ENCODE assay signal across 13 cellular contexts in genomic region chr16:14509055-14509454, GRCh38.
DNase-seq lines count a peak whose midpoint lies in the region; ATAC-seq, FAIRE-seq and TF ChIP-seq lines count a peak whose summit lies in the region.
"Had no signal": no experiment of that assay in that cellular context is flagged by ENCODE, and none has a peak within 500 bp of the region (broad histone marks: within the 10 kb centered on the region; RNA-seq: fewer than 3 reads in every experiment).

No MANE protein-coding gene starts in this region.

- H3K4me3 ChIP-seq in left ventricle myocardium inferior (no peak overlapping the region), astrocyte (ENCODE audit: insufficient read depth, low read depth, low read length) (no peak overlapping the region)
- H3K4me3 ChIP-seq: gastroesophageal sphincter, neural progenitor cell had no signal

- intact Hi-C loops in left ventricle myocardium inferior (cut with micrococcal nuclease) (no loop called here), Right ventricle myocardium superior (cut with DNase I) (no loop called here)

- H3K27me3 Mint-ChIP-seq in astrocyte (ENCODE audit: low read depth, unreplicated experiment) (no peaks in the 10 kb centered on the region), type B pancreatic cell (no peaks in the 10 kb centered on the region)

- H4K20me1 ChIP-seq in astrocyte (ENCODE audit: insufficient read depth, low read length) = no peaks in the 10 kb centered on the region

- peak overlapping the region; percentile 74 for H3K4me3 Mint-ChIP-seq in astrocyte (ENCODE audit: unreplicated experiment)
- no peak overlapping the region for H3K4me3 Mint-ChIP-seq in type B pancreatic cell
- H3K4me3 Mint-ChIP-seq: neural progenitor cell had no signal

- H3K4me1 ChIP-seq in left ventricle myocardium inferior = peaks cover 36% of the 10 kb centered on the region
- peaks cover 34% of the 10 kb centered on the region for H3K4me1 ChIP-seq in astrocyte (ENCODE audit: insufficient read depth, low read length)

- H3K9me3 ChIP-seq in left ventricle myocardium inferior (replicated peaks) (no peaks in the 10 kb centered on the region), astrocyte (ENCODE audit: insufficient read depth, low read depth, low read length) (no peaks in the 10 kb centered on the region)
- H3K9me3 ChIP-seq: gastroesophageal sphincter had no signal

- no peak for ATAC-seq in Right ventricle myocardium superior (ENCODE audit: poor library complexity)
- ATAC-seq: gastroesophageal sphincter had no signal

- H3K9me3 Mint-ChIP-seq in astrocyte (ENCODE audit: unreplicated experiment) = no peaks in the 10 kb centered on the region
- no peaks in the 10 kb centered on the region for H3K9me3 Mint-ChIP-seq in type B pancreatic cell
- H3K9me3 Mint-ChIP-seq: neural progenitor cell had no signal

- peak overlapping the region; percentile 20 for H3K4me2 ChIP-seq in astrocyte (ENCODE audit: low read length)

- DNase-seq in left ventricle myocardium inferior (no peak), Right ventricle myocardium superior (no peak), astrocyte (ENCODE audit: low read depth) (peak; percentile 80), urothelium cell line (ENCODE audit: low spot score) (peak; percentile 45), type B pancreatic cell (ENCODE audit: extremely low spot score, unreplicated experiment) (no peak), NCI-H524 (lab: John Stamatoyannopoulos, UW) (no peak)
- no peak for DNase-seq in stimulated activated CD4-positive, alpha-beta T cell treated with anti-CD3 and anti-CD28 coated beads, Interleukin-4, amount 100 ng/mL, for 24 hours
- DNase-seq: activated naive CD4-positive, alpha-beta T cell treated with anti-CD3 and anti-CD28 coated beads, Interleukin-2, amount 50 U/mL, for 16 hours; NCI-H2171 treated with DMSO at 0.1 percent for 48 hours had no signal

- H3K27me3 ChIP-seq in left ventricle myocardium inferior (ENCODE audit: low read depth) (no peaks in the 10 kb centered on the region), astrocyte (ENCODE audit: insufficient read depth, low read length) (no peaks in the 10 kb centered on the region)
- H3K27me3 ChIP-seq: gastroesophageal sphincter, neural progenitor cell had no signal

- peaks cover 2% of the 10 kb centered on the region for H3K36me3 Mint-ChIP-seq in astrocyte (ENCODE audit: low read depth, unreplicated experiment)
- H3K36me3 Mint-ChIP-seq in type B pancreatic cell = no peaks in the 10 kb centered on the region
- H3K36me3 Mint-ChIP-seq: neural progenitor cell had no signal

- H2AFZ ChIP-seq in astrocyte (ENCODE audit: low read depth, low read length) = no peak overlapping the region
- H2AFZ ChIP-seq: neural progenitor cell had no signal

- H3K36me3 ChIP-seq in left ventricle myocardium inferior (no peaks in the 10 kb centered on the region), astrocyte (ENCODE audit: insufficient read depth, low read length) (no peaks in the 10 kb centered on the region)
- H3K36me3 ChIP-seq: gastroesophageal sphincter, neural progenitor cell had no signal

- no peak for FAIRE-seq in astrocyte (lab: Jason Lieb, UNC)
- FAIRE-seq in islet of Langerhans (lab: Jason Lieb, UNC) = peak; percentile 82
- no peak for FAIRE-seq in urothelium cell line (lab: Jason Lieb, UNC)
- FAIRE-seq: TTC549 had no signal

- peaks cover 2% of the 10 kb centered on the region for H3K79me2 ChIP-seq in astrocyte (ENCODE audit: insufficient read depth, low read length)

- TF ChIP-seq CTCF in left ventricle myocardium inferior (IDR thresholded peaks at IDR 0.05; ENCODE audit: borderline replicate concordance) (no peak), astrocyte (IDR thresholded peaks at IDR 0.05; ENCODE audit: insufficient read depth, low read depth, low read length) (no peak), type B pancreatic cell (conservative IDR thresholded peaks at IDR 0.05) (no peak)

- H3K9ac ChIP-seq in astrocyte (ENCODE audit: low read length) = peak overlapping the region; percentile 29
- H3K9ac ChIP-seq: neural progenitor cell had no signal

- H3K27ac ChIP-seq in left ventricle myocardium inferior (replicated peaks) (peak overlapping the region; percentile 14), astrocyte (ENCODE audit: low read depth, low read length) (peak overlapping the region; percentile 62)
- H3K27ac ChIP-seq: gastroesophageal sphincter, neural progenitor cell had no signal

- H3K4me1 Mint-ChIP-seq in astrocyte (ENCODE audit: low read depth, unreplicated experiment) (peaks cover 47% of the 10 kb centered on the region), type B pancreatic cell (ENCODE audit: unreplicated experiment) (no peaks in the 10 kb centered on the region)
- H3K4me1 Mint-ChIP-seq: neural progenitor cell had no signal

- peak overlapping the region; percentile 97 for H3K27ac Mint-ChIP-seq in astrocyte (ENCODE audit: unreplicated experiment)
- no peak overlapping the region for H3K27ac Mint-ChIP-seq in type B pancreatic cell
- H3K27ac Mint-ChIP-seq: neural progenitor cell had no signal

Comparison
In these comparisons a context has a peak if more than half of its experiments do, and no peak if none do; other contexts are left out.
1. DNase-seq: peak in astrocyte (single experiment) and urothelium cell line (single experiment); none in left ventricle myocardium inferior (single experiment), Right ventricle myocardium superior (single experiment), type B pancreatic cell (single experiment), NCI-H524 (0 of 2) and stimulated activated CD4-positive, alpha-beta T cell treated with anti-CD3 and anti-CD28 coated beads, Interleukin-4, amount 100 ng/mL, for 24 hours (single experiment).